2 cellular contexts compared by ENCODE assay signal in the genomic region with DNA sequence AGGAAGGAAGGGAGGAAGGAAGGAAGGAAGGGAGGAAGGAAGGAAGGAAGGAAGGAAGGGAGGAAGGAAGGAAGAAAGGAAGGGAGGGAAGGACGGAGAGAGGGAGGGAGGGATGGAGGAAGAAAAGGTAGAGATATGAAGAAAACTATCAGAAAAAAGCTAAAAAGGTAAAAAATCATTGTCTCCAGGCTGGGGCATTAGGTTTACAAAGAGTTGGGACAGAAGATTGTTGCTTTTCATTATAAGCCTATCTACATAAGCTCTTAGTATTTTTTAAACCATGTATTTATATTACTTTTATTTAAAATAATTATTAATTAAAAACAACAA.
A peak's percentile ranks its signal among the peaks of the same experiment; 100 is the strongest.
TF ChIP-seq lines count a peak whose summit lies in the region.

No MANE protein-coding gene starts in this region.

TF ChIP-seq in HepG2, 621 proteins besides CTCF, POLR2A, EP300 and RAD21:
- peak; percentile 73 for TF ChIP-seq HNRNPK (IDR thresholded peaks at IDR 0.05; ENCODE audit: low read depth, low read length, poor library complexity, severe bottlenecking)
- TF ChIP-seq, protein P1, sequence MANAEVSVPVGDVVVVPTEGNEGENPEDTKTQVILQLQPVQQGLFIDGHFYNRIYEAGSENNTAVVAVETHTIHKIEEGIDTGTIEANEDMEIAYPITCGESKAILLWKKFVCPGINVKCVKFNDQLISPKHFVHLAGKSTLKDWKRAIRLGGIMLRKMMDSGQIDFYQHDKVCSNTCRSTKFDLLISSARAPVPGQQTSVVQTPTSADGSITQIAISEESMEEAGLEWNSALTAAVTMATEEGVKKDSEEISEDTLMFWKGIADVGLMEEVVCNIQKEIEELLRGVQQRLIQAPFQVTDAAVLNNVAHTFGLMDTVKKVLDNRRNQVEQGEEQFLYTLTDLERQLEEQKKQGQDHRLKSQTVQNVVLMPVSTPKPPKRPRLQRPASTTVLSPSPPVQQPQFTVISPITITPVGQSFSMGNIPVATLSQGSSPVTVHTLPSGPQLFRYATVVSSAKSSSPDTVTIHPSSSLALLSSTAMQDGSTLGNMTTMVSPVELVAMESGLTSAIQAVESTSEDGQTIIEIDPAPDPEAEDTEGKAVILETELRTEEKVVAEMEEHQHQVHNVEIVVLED (CRISPR knock-in tag; IDR thresholded peaks at IDR 0.05; ENCODE audit: borderline replicate concordance) = no peak

TF ChIP-seq in K562, 482 proteins besides CTCF, POLR2A, EP300 and RAD21:
- TF ChIP-seq, protein P2, sequence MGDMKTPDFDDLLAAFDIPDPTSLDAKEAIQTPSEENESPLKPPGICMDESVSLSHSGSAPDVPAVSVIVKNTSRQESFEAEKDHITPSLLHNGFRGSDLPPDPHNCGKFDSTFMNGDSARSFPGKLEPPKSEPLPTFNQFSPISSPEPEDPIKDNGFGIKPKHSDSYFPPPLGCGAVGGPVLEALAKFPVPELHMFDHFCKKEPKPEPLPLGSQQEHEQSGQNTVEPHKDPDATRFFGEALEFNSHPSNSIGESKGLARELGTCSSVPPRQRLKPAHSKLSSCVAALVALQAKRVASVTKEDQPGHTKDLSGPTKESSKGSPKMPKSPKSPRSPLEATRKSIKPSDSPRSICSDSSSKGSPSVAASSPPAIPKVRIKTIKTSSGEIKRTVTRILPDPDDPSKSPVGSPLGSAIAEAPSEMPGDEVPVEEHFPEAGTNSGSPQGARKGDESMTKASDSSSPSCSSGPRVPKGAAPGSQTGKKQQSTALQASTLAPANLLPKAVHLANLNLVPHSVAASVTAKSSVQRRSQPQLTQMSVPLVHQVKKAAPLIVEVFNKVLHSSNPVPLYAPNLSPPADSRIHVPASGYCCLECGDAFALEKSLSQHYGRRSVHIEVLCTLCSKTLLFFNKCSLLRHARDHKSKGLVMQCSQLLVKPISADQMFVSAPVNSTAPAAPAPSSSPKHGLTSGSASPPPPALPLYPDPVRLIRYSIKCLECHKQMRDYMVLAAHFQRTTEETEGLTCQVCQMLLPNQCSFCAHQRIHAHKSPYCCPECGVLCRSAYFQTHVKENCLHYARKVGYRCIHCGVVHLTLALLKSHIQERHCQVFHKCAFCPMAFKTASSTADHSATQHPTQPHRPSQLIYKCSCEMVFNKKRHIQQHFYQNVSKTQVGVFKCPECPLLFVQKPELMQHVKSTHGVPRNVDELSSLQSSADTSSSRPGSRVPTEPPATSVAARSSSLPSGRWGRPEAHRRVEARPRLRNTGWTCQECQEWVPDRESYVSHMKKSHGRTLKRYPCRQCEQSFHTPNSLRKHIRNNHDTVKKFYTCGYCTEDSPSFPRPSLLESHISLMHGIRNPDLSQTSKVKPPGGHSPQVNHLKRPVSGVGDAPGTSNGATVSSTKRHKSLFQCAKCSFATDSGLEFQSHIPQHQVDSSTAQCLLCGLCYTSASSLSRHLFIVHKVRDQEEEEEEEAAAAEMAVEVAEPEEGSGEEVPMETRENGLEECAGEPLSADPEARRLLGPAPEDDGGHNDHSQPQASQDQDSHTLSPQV (IDR thresholded peaks at IDR 0.05) = no peak
- TF ChIP-seq ARID1B (IDR thresholded peaks at IDR 0.05) = no peak
- TF ChIP-seq SMARCC2 (IDR thresholded peaks at IDR 0.05; ENCODE audit: low read depth) = no peak
- no peak for TF ChIP-seq CTBP1 (IDR thresholded peaks at IDR 0.05; ENCODE audit: borderline replicate concordance)
- peak; percentile 71 for TF ChIP-seq PCBP2 (IDR thresholded peaks at IDR 0.05; ENCODE audit: low read depth, low read length, poor library complexity, severe bottlenecking)
- no peak for TF ChIP-seq TFAM (CRISPR knock-in tag; conservative IDR thresholded peaks at IDR 0.05)
